In the genomic region with DNA sequence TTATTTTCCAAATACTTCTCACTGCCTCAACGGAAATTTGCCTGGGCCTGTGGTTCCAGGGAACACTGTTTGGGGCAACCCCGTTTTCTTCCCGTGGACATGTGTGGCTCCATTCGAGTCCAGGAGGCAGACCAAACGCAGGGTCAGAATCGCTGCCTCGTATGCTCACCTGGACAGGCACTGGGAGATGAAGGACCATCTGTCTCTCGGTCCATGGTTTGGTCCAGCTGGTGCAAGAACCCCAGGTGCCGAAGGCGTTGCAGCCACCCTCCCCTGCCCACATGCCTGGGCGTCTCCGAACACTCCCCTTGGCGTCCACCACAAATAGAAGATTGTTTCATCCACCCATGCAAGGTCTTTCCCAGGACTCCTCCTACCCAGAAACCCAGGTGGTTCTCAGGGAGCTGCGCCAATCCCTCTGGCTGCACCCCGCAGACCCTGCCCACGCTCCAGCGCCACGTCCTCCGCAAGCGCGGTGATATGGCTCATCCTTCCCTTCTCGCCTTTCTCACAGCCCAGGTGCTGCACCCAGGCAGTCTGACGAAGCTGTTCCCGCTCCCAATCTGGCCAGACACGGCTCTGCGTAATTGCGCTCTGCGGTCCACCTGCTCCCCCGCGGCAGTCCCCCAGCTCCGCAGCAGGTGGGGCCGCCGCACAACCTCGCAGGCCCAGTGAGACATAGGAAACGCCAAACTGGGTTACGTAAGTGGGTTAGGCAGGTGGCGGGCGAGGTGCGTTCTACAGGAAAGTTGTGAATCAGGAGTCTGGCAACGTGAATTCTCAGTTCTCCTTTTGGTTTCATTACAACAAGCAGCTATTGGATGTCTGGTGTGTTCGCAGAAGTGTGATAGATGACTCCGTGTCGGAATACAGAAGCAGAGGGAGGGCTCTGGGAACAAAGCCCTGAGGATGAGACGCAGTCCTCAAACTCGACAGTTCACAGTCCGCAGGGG, we compare ENCODE assay signal across 8 cellular contexts.
DNase-seq lines count a peak whose midpoint lies in the region; ATAC-seq, FAIRE-seq and TF ChIP-seq lines count a peak whose summit lies in the region.

No MANE protein-coding gene starts in this region.

- peaks cover 0 to 4% (median 0%) of the 10 kb centered on the region in 7 donors for H3K9me3 Mint-ChIP-seq in CD14-positive monocyte
- no peaks in the 10 kb centered on the region for H3K9me3 Mint-ChIP-seq in dendritic cell treated with granulocyte-macrophage colony-stimulating factor and Interleukin-4, amounts not matched to agents 40 ng/mL and 50 ng/mL, for 4 days

- DNase-seq in CD14-positive monocyte (ENCODE audit: low spot score) (no peak), GM19240 (ENCODE audit: insufficient read length, low spot score) (peak; percentile 36), NOMO-1 (lab: John Stamatoyannopoulos, UW; ENCODE audit: unreplicated experiment in 2 of 2) (peak; percentile 64 to 74), lower leg skin (ENCODE audit: low spot score in 2 of 2) (peak; percentile 51 to 86), HTR-8/SVneo (ENCODE audit: insufficient read length, low spot score) (no peak)
- DNase-seq in stimulated activated CD8-positive, alpha-beta memory T cell treated with anti-CD3 and anti-CD28 coated beads, Interleukin-4, amount 100 ng/mL, for 48 hours, result peak; percentile 44

- 16 to 26% methylated on average over 43 to 46 of the region's 46 CpGs for WGBS in lower leg skin, 2 donors

- H3K4me1 Mint-ChIP-seq in CD14-positive monocyte, result peaks cover 7% of the 10 kb centered on the region
- peaks cover 9% of the 10 kb centered on the region for H3K4me1 Mint-ChIP-seq in dendritic cell treated with granulocyte-macrophage colony-stimulating factor and Interleukin-4, amounts not matched to agents 40 ng/mL and 50 ng/mL, for 4 days (ENCODE audit: low read depth)

- no peak overlapping the region for H3K27ac Mint-ChIP-seq in CD14-positive monocyte
- H3K27ac Mint-ChIP-seq in dendritic cell treated with granulocyte-macrophage colony-stimulating factor and Interleukin-4, amounts not matched to agents 40 ng/mL and 50 ng/mL, for 4 days, result no peak overlapping the region

- peak overlapping the region; percentile 58 to 82 for H3K4me3 Mint-ChIP-seq in CD14-positive monocyte
- peak overlapping the region; percentile 53 for H3K4me3 Mint-ChIP-seq in dendritic cell treated with granulocyte-macrophage colony-stimulating factor and Interleukin-4, amounts not matched to agents 40 ng/mL and 50 ng/mL, for 4 days

- peak; percentile 84 for ATAC-seq in HG03442 (IDR thresholded peaks at IDR 0.05; ENCODE audit: unreplicated experiment)

- intact Hi-C loops in CD14-positive monocyte (cut with micrococcal nuclease) (no loop called here), lower leg skin (cut with DNase I; ENCODE audit: low total_unique reads) (no loop called here)
- intact Hi-C loops in dendritic cell treated with granulocyte-macrophage colony-stimulating factor and Interleukin-4, amounts not matched to agents 40 ng/mL and 50 ng/mL, for 4 days (cut with micrococcal nuclease), result no loop called here

- H3K4me3 ChIP-seq in lower leg skin (ENCODE audit: low read depth, poor library complexity, severe bottlenecking), result no peak overlapping the region

- no peak for TF ChIP-seq POLR2A in lower leg skin (IDR thresholded peaks at IDR 0.05)

- TF ChIP-seq CTCF in CD14-positive monocyte (IDR thresholded peaks at IDR 0.05) (no peak), lower leg skin (IDR thresholded peaks at IDR 0.05) (peak in 1 of 3 donors; percentile 21)

- FAIRE-seq in HTR-8/SVneo (lab: Jason Lieb, UNC), result no peak

- H3K27me3 Mint-ChIP-seq in CD14-positive monocyte (ENCODE audit: low read depth in 3 of 3), result peaks cover 18 to 30% (median 25%) of the 10 kb centered on the region in 3 donors
- peaks cover 44% of the 10 kb centered on the region for H3K27me3 Mint-ChIP-seq in dendritic cell treated with granulocyte-macrophage colony-stimulating factor and Interleukin-4, amounts not matched to agents 40 ng/mL and 50 ng/mL, for 4 days

- H3K36me3 Mint-ChIP-seq in CD14-positive monocyte, result no peaks in the 10 kb centered on the region
- no peaks in the 10 kb centered on the region for H3K36me3 Mint-ChIP-seq in dendritic cell treated with granulocyte-macrophage colony-stimulating factor and Interleukin-4, amounts not matched to agents 40 ng/mL and 50 ng/mL, for 4 days (ENCODE audit: low read depth)

Comparison
In these comparisons a context has a peak if more than half of its experiments do, and no peak if none do; other contexts are left out.
1. DNase-seq: peak in GM19240 (single experiment), NOMO-1 (2 of 2), lower leg skin (2 of 2) and stimulated activated CD8-positive, alpha-beta memory T cell treated with anti-CD3 and anti-CD28 coated beads, Interleukin-4, amount 100 ng/mL, for 48 hours (single experiment); none in CD14-positive monocyte (single experiment) and HTR-8/SVneo (single experiment).